ENCODE assay signal across 13 cellular contexts in genomic region chr20:62607366-62608217, GRCh38. TPM values are rescaled to one million over a fixed set of nuclear protein-coding genes. Genes with fewer than 3 reads are reported as not detected.
DNase-seq lines count a peak whose midpoint lies in the region; ATAC-seq, FAIRE-seq and TF ChIP-seq lines count a peak whose summit lies in the region.
"Had no signal": no experiment of that assay in that cellular context is flagged by ENCODE, and none has a peak within 500 bp of the region (broad histone marks: within the 10 kb centered on the region; RNA-seq: fewer than 3 reads in every experiment).

No MANE protein-coding gene starts in this region.

- H3K27ac Mint-ChIP-seq in activated B cell treated with CpG ODN at 0.5 μM for 24 hours: no peak overlapping the region
- H3K27ac Mint-ChIP-seq in nephron progenitor cell: no peak overlapping the region
- no peak overlapping the region for H3K27ac Mint-ChIP-seq in activated naive CD4-positive, alpha-beta T cell treated with anti-CD3 and anti-CD28 coated beads for 36 hours

- no peak for ATAC-seq in activated B cell treated with CpG ODN at 0.5 μM for 24 hours (ENCODE audit: low read depth)

- no peaks in the 10 kb centered on the region for H3K27me3 Mint-ChIP-seq in activated B cell treated with CpG ODN at 0.5 μM for 24 hours
- peaks cover 7% of the 10 kb centered on the region for H3K27me3 Mint-ChIP-seq in nephron progenitor cell (ENCODE audit: low read depth, poor library complexity)
- H3K27me3 Mint-ChIP-seq in activated naive CD4-positive, alpha-beta T cell treated with anti-CD3 and anti-CD28 coated beads for 36 hours (ENCODE audit: low read depth): peaks cover 7% of the 10 kb centered on the region

- TF ChIP-seq EP300 in suprapubic skin (IDR thresholded peaks at IDR 0.05): no peak

- intact Hi-C loops in activated B cell treated with CpG ODN at 0.5 μM for 24 hours (cut with micrococcal nuclease) (no loop called here), colonic mucosa (cut with DNase I) (no loop called here)
- intact Hi-C loops in activated naive CD4-positive, alpha-beta T cell treated with anti-CD3 and anti-CD28 coated beads for 36 hours (cut with micrococcal nuclease): no loop called here

- 87% methylated on average over 16 of the region's 21 CpGs for WGBS in suprapubic skin

- peak; percentile 67 for FAIRE-seq in HTR-8/SVneo (lab: Jason Lieb, UNC)

- no peak overlapping the region for H3K9ac ChIP-seq in BLaER1 treated with 17β-estradiol and CSF1 and Interleukin-3, amounts not matched to agents 10 nM and 100 nM
- H3K9ac ChIP-seq in colonic mucosa (ENCODE audit: low read depth in 2 of 2, low read length in 2 of 2): no peak overlapping the region

- H3K9me3 Mint-ChIP-seq in activated B cell treated with CpG ODN at 0.5 μM for 24 hours (no peaks in the 10 kb centered on the region), nephron progenitor cell (peaks cover 7% of the 10 kb centered on the region)
- H3K9me3 Mint-ChIP-seq in activated naive CD4-positive, alpha-beta T cell treated with anti-CD3 and anti-CD28 coated beads for 36 hours: peaks cover 2% of the 10 kb centered on the region
- H3K9me3 Mint-ChIP-seq: CD8-positive, alpha-beta memory T cell had no signal

- H3K36me3 ChIP-seq in BLaER1 treated with 17β-estradiol and CSF1 and Interleukin-3, amounts not matched to agents 10 nM and 100 nM: no peaks in the 10 kb centered on the region
- H3K36me3 ChIP-seq in suprapubic skin (no peaks in the 10 kb centered on the region), colonic mucosa (no peaks in the 10 kb centered on the region)
- H3K36me3 ChIP-seq: BE2C, HAP-1 had no signal

- TF ChIP-seq CTCF in activated B cell treated with CpG ODN at 0.5 μM for 24 hours (IDR thresholded peaks at IDR 0.05) (no peak), nephron progenitor cell (IDR thresholded peaks at IDR 0.05) (no peak), suprapubic skin (IDR thresholded peaks at IDR 0.05) (no peak), colonic mucosa (IDR thresholded peaks at IDR 0.05) (no peak)

- no peak overlapping the region; a peak in 1 of 20 replicates for H3K4me3 ChIP-seq in BLaER1 treated with 17β-estradiol and CSF1 and Interleukin-3, amounts not matched to agents 10 nM and 100 nM
- H3K4me3 ChIP-seq in suprapubic skin (no peak overlapping the region), colonic mucosa (no peak overlapping the region)
- H3K4me3 ChIP-seq: HAP-1 had no signal

- peak overlapping the region; percentile 93 to 100 (median 99) for H3K4me2 ChIP-seq in BLaER1 treated with 17β-estradiol and CSF1 and Interleukin-3, amounts not matched to agents 10 nM and 100 nM

- H3K4me1 Mint-ChIP-seq in activated B cell treated with CpG ODN at 0.5 μM for 24 hours: peaks cover 50% of the 10 kb centered on the region
- peaks cover 33% of the 10 kb centered on the region for H3K4me1 Mint-ChIP-seq in nephron progenitor cell
- peaks cover 12% of the 10 kb centered on the region for H3K4me1 Mint-ChIP-seq in activated naive CD4-positive, alpha-beta T cell treated with anti-CD3 and anti-CD28 coated beads for 36 hours (ENCODE audit: low read depth)

- no peak for TF ChIP-seq POLR2A in suprapubic skin (IDR thresholded peaks at IDR 0.05)

- CTCF ChIA-PET in activated B cell treated with CpG ODN at 0.5 μM for 24 hours (lab: Charles Lee): interaction anchor here (1.4 kb wide), 1 partner anchor 9 kb away, joined by 10 read pairs; no protein-coding TSS in a partner anchor
- CTCF ChIA-PET in activated naive CD4-positive, alpha-beta T cell treated with anti-CD3 and anti-CD28 coated beads for 36 hours (lab: Charles Lee): interaction anchor here (0.6 kb wide), 1 partner anchor 142 kb away, joined by 5 read pairs; no protein-coding TSS in a partner anchor

- no peaks in the 10 kb centered on the region for H3K36me3 Mint-ChIP-seq in activated B cell treated with CpG ODN at 0.5 μM for 24 hours (ENCODE audit: low read depth)
- H3K36me3 Mint-ChIP-seq in nephron progenitor cell (ENCODE audit: low read depth): no peaks in the 10 kb centered on the region
- no peaks in the 10 kb centered on the region for H3K36me3 Mint-ChIP-seq in activated naive CD4-positive, alpha-beta T cell treated with anti-CD3 and anti-CD28 coated beads for 36 hours (ENCODE audit: low read depth)
- H3K36me3 Mint-ChIP-seq: CD8-positive, alpha-beta memory T cell had no signal

- H3K27ac ChIP-seq in BLaER1 treated with 17β-estradiol and CSF1 and Interleukin-3, amounts not matched to agents 10 nM and 100 nM: no peak overlapping the region
- H3K27ac ChIP-seq in suprapubic skin (no peak overlapping the region), colonic mucosa (no peak overlapping the region)

- H4K20me1 ChIP-seq in BLaER1 treated with 17β-estradiol and CSF1 and Interleukin-3, amounts not matched to agents 10 nM and 100 nM: peaks cover 0 to 7% (median 3%) of the 10 kb centered on the region in 11 experiments; a peak in 6 of 22 replicates

- peaks cover 58 to 76% (median 69%) of the 10 kb centered on the region in 10 experiments for H3K4me1 ChIP-seq in BLaER1 treated with 17β-estradiol and CSF1 and Interleukin-3, amounts not matched to agents 10 nM and 100 nM
- H3K4me1 ChIP-seq in suprapubic skin (peaks cover 46% of the 10 kb centered on the region), colonic mucosa (peaks cover 10% of the 10 kb centered on the region)

- H3K9me3 ChIP-seq in BLaER1 treated with 17β-estradiol and CSF1 and Interleukin-3, amounts not matched to agents 10 nM and 100 nM (replicated peaks in 1 of 11): peaks cover 0 to 10% (median 7%) of the 10 kb centered on the region in 11 experiments; a peak in 11 of 22 replicates
- H3K9me3 ChIP-seq in suprapubic skin: no peaks in the 10 kb centered on the region
- no peaks in the 10 kb centered on the region for H3K9me3 ChIP-seq in colonic mucosa
- H3K9me3 ChIP-seq: HAP-1 had no signal

- H3K4me3 Mint-ChIP-seq in activated B cell treated with CpG ODN at 0.5 μM for 24 hours: peak overlapping the region; percentile 15
- H3K4me3 Mint-ChIP-seq in nephron progenitor cell: peak overlapping the region; percentile 26
- no peak overlapping the region for H3K4me3 Mint-ChIP-seq in activated naive CD4-positive, alpha-beta T cell treated with anti-CD3 and anti-CD28 coated beads for 36 hours
- H3K4me3 Mint-ChIP-seq: CD8-positive, alpha-beta memory T cell had no signal

- no peak for DNase-seq in HTR-8/SVneo (ENCODE audit: insufficient read length, low spot score)
- DNase-seq in activated B cell treated with CpG ODN at 0.5 μM for 24 hours: no peak
- no peak for DNase-seq in nephron progenitor cell
- no peak for DNase-seq in suprapubic skin (ENCODE audit: low spot score in 2 of 2)
- DNase-seq in activated naive CD4-positive, alpha-beta T cell treated with anti-CD3 and anti-CD28 coated beads for 36 hours: no peak
- DNase-seq in colonic mucosa: no peak
- DNase-seq: CD8-positive, alpha-beta memory T cell; NCI-H1048; NCI-H1694; SIG-M5 had no signal

- H3K27me3 ChIP-seq in BLaER1 treated with 17β-estradiol and CSF1 and Interleukin-3, amounts not matched to agents 10 nM and 100 nM: no peaks in the 10 kb centered on the region
- H3K27me3 ChIP-seq in suprapubic skin: peaks cover 37% of the 10 kb centered on the region
- no peaks in the 10 kb centered on the region for H3K27me3 ChIP-seq in colonic mucosa

- POLR2A ChIA-PET in activated B cell treated with CpG ODN at 0.5 μM for 24 hours (lab: Charles Lee): interaction anchor here (1.9 to 3.1 kb wide), 2 partner anchors 10 to 44 kb away, joined by 8 to 32 read pairs; no protein-coding TSS in a partner anchor

RNA-seq across cellular contexts. Expression of gene SLCO4A1, which starts 34.7 kb away (rescaled TPM):
- total RNA-seq in activated B cell treated with CpG ODN at 0.5 μM for 24 hours (27.8 and 38.9 TPM in 2 replicates), suprapubic skin (10 to 100 TPM; 50.2 to 59.1 (median 52.7) TPM), colonic mucosa (10 to 100 TPM; 39.7 to 42.9 TPM)
- total RNA-seq in activated naive CD4-positive, alpha-beta T cell treated with anti-CD3 and anti-CD28 coated beads for 36 hours: 10 to 100 TPM; 22.4 to 22.6 TPM
